Comparison of ENCODE assay signal across 17 cellular contexts in the genomic region with DNA sequence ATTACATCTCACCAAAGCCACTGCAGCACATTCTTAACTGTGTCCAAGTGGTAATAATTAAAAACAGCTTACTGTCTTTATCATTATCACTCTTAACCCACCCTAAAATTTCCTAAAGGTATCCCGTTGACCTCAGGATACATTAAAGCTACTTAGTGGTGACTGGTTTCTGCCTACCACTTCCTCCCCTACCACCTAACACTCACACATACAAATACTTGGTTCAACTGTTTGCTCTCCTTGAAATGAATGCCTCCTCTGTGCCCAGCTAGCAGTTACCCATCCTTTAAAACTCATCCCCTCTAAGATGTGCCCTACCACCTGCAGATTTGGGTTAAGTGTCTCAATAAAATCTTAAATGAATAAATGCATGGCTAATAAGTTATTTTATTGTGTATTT. TPM values are rescaled to one million over a fixed set of nuclear protein-coding genes. Genes with fewer than 3 reads are reported as not detected.
DNase-seq lines count a peak whose midpoint lies in the region; ATAC-seq, FAIRE-seq and TF ChIP-seq lines count a peak whose summit lies in the region.
"Had no signal": no experiment of that assay in that cellular context is flagged by ENCODE, and none has a peak within 500 bp of the region (broad histone marks: within the 10 kb centered on the region; RNA-seq: fewer than 3 reads in every experiment).

No MANE protein-coding gene starts in this region.

- no peak for TF ChIP-seq EP300 in GM12878 (IDR thresholded peaks at IDR 0.05; ENCODE audit: borderline replicate concordance in 1 of 2, control insufficient read depth in 1 of 2, low read depth in 2 of 2, low read length in 2 of 2)

- H3K4me1 ChIP-seq in GM12878 (ENCODE audit: control insufficient read depth, insufficient read depth, low read length) = peaks cover 8% of the 10 kb centered on the region

- FAIRE-seq in GM12878 (lab: Jason Lieb, UNC) = no peak
- FAIRE-seq: H1 had no signal

- H4K20me1 ChIP-seq in GM12878 (ENCODE audit: control insufficient read depth, insufficient read depth) = no peaks in the 10 kb centered on the region

- DNase-seq in stimulated activated naive CD8-positive, alpha-beta T cell treated with anti-CD3 and anti-CD28 coated beads, Interleukin-15, amount 100 ng/mL, for 72 hours = no peak
- DNase-seq in stimulated activated naive CD8-positive, alpha-beta T cell treated with anti-CD3 and anti-CD28 coated beads, Interleukin-15, Interleukin-2, amounts not matched to agents 100 U/mL and 50 U/mL, for 24 hours = no peak
- no peak for DNase-seq in GM12878 (ENCODE audit: low read depth, low spot score)
- DNase-seq in DMS114 treated with DMSO at 0.1 percent for 48 hours (lab: John Stamatoyannopoulos, UW; ENCODE audit: unreplicated experiment) = no peak
- no peak for DNase-seq in DMS153 (lab: John Stamatoyannopoulos, UW)
- no peak for DNase-seq in osteocyte (ENCODE audit: extremely low spot score, unreplicated experiment)
- DNase-seq: ACHN, DMS79, KBM-7, NCI-H1105 treated with DMSO at 0.1 percent for 48 hours, NCI-H1694, NCI-H2081 treated with DMSO at 0.1 percent for 48 hours, OCI-M1, SHP77 had no signal

- ATAC-seq in stimulated activated naive CD8-positive, alpha-beta T cell treated with anti-CD3 and anti-CD28 coated beads, Interleukin-15, amount 100 ng/mL, for 72 hours = peak; percentile 80
- no peak for ATAC-seq in stimulated activated naive CD8-positive, alpha-beta T cell treated with anti-CD3 and anti-CD28 coated beads, Interleukin-15, Interleukin-2, amounts not matched to agents 100 U/mL and 50 U/mL, for 24 hours
- peak; percentile 71 for ATAC-seq in GM12878

- BruUV-seq in GM12878 (replicated peaks; lab: Mats Ljungman, UMichigan) = no TSS peak

- intact Hi-C loops in GM12878 (cut with micrococcal nuclease; ENCODE audit: unreplicated experiment) = no loop called here

- H3K36me3 Mint-ChIP-seq in T-helper 1 cell treated with Interleukin-12 subunit alpha and Interleukin-12 subunit beta and Interleukin-4 antibody, amounts not matched to agents 30 μg/mL and 1 μg/mL, for 36 hours (ENCODE audit: low read depth) = peaks cover 27% of the 10 kb centered on the region
- H3K36me3 Mint-ChIP-seq in osteocyte (ENCODE audit: unreplicated experiment) = peaks cover 19% of the 10 kb centered on the region

- H3K27me3 Mint-ChIP-seq in stimulated activated naive CD8-positive, alpha-beta T cell treated with anti-CD3 and anti-CD28 coated beads, Interleukin-15, amount 100 ng/mL, for 72 hours = no peaks in the 10 kb centered on the region
- H3K27me3 Mint-ChIP-seq in T-helper 1 cell treated with Interleukin-12 subunit alpha and Interleukin-12 subunit beta and Interleukin-4 antibody, amounts not matched to agents 30 μg/mL and 1 μg/mL, for 36 hours (ENCODE audit: low read depth) = no peaks in the 10 kb centered on the region
- no peaks in the 10 kb centered on the region for H3K27me3 Mint-ChIP-seq in osteocyte (ENCODE audit: unreplicated experiment)

- in situ Hi-C loops in GM12878 (cut with MboI) = no loop called here

- RAD21 ChIA-PET in GM12878 (lab: Charles Lee; ENCODE audit: unreplicated experiment) = interaction anchor here (0.9 to 4.9 kb wide), 6 partner anchors 23 to 316 kb away, joined by 4 to 30 read pairs (median 5); no protein-coding TSS in a partner anchor

- peaks cover 63% of the 10 kb centered on the region for H3K79me2 ChIP-seq in GM12878 (ENCODE audit: control insufficient read depth, insufficient read depth, low read length)

- H3K27ac Mint-ChIP-seq in stimulated activated naive CD8-positive, alpha-beta T cell treated with anti-CD3 and anti-CD28 coated beads, Interleukin-15, amount 100 ng/mL, for 72 hours = no peak overlapping the region
- no peak overlapping the region for H3K27ac Mint-ChIP-seq in T-helper 1 cell treated with Interleukin-12 subunit alpha and Interleukin-12 subunit beta and Interleukin-4 antibody, amounts not matched to agents 30 μg/mL and 1 μg/mL, for 36 hours
- H3K27ac Mint-ChIP-seq in osteocyte (ENCODE audit: unreplicated experiment) = no peak overlapping the region

- H3K9me3 ChIP-seq in GM12878 (replicated peaks; ENCODE audit: control insufficient read depth, insufficient read depth, low read length) = no peaks in the 10 kb centered on the region; the same call in 2 of the 3 replicates

- H3K36me3 ChIP-seq in GM12878 (ENCODE audit: control insufficient read depth in 2 of 2, insufficient read depth in 2 of 2, low read length in 1 of 2) = peaks cover 0 to 8% of the 10 kb centered on the region in 2 experiments; a peak in 2 of 4 replicates

- SMC1A ChIA-PET in GM12878 (lab: Charles Lee; ENCODE audit: uncharacterized antibody, unreplicated experiment) = interaction anchor here (0.7 to 7.1 kb wide), 13 partner anchors 12 to 316 kb away, joined by 3 to 56 read pairs (median 4); no protein-coding TSS in a partner anchor

- POLR2A ChIA-PET in GM12878 (lab: Charles Lee) = interaction anchor here (0.5 to 2.1 kb wide), 4 partner anchors 11 to 132 kb away, joined by 3 to 11 read pairs (median 4); no protein-coding TSS in a partner anchor

- no peaks in the 10 kb centered on the region for H3K27me3 ChIP-seq in GM12878 (replicated peaks in 1 of 2; ENCODE audit: control insufficient read depth in 2 of 2, insufficient read depth in 2 of 2, low read length in 1 of 2)

- peaks cover 46% of the 10 kb centered on the region for H3K4me1 Mint-ChIP-seq in stimulated activated naive CD8-positive, alpha-beta T cell treated with anti-CD3 and anti-CD28 coated beads, Interleukin-15, amount 100 ng/mL, for 72 hours
- peaks cover 39% of the 10 kb centered on the region for H3K4me1 Mint-ChIP-seq in T-helper 1 cell treated with Interleukin-12 subunit alpha and Interleukin-12 subunit beta and Interleukin-4 antibody, amounts not matched to agents 30 μg/mL and 1 μg/mL, for 36 hours (ENCODE audit: low read depth)
- peaks cover 12% of the 10 kb centered on the region for H3K4me1 Mint-ChIP-seq in osteocyte (ENCODE audit: unreplicated experiment)

- H3K9ac ChIP-seq in GM12878 (ENCODE audit: control insufficient read depth, insufficient read depth, low read length) = no peak overlapping the region

- H3K27ac ChIP-seq in GM12878 (ENCODE audit: control insufficient read depth, insufficient read depth) = no peak overlapping the region
- H3K27ac ChIP-seq: SK-N-MC had no signal

- H3K4me3 Mint-ChIP-seq in stimulated activated naive CD8-positive, alpha-beta T cell treated with anti-CD3 and anti-CD28 coated beads, Interleukin-15, amount 100 ng/mL, for 72 hours = peak overlapping the region; percentile 1 to 3
- peak overlapping the region; percentile 10 for H3K4me3 Mint-ChIP-seq in T-helper 1 cell treated with Interleukin-12 subunit alpha and Interleukin-12 subunit beta and Interleukin-4 antibody, amounts not matched to agents 30 μg/mL and 1 μg/mL, for 36 hours
- H3K4me3 Mint-ChIP-seq in osteocyte (ENCODE audit: unreplicated experiment) = no peak overlapping the region

- CTCF ChIA-PET in GM12878 (lab: Yijun Ruan, JAX) = interaction anchor here (1.1 to 5.0 kb wide), 8 partner anchors 10 to 221 kb away, joined by 4 to 30 read pairs (median 6); no protein-coding TSS in a partner anchor

- no peaks in the 10 kb centered on the region for H3K9me3 Mint-ChIP-seq in stimulated activated naive CD8-positive, alpha-beta T cell treated with anti-CD3 and anti-CD28 coated beads, Interleukin-15, amount 100 ng/mL, for 72 hours
- H3K9me3 Mint-ChIP-seq in T-helper 1 cell treated with Interleukin-12 subunit alpha and Interleukin-12 subunit beta and Interleukin-4 antibody, amounts not matched to agents 30 μg/mL and 1 μg/mL, for 36 hours = no peaks in the 10 kb centered on the region
- no peaks in the 10 kb centered on the region for H3K9me3 Mint-ChIP-seq in osteocyte (ENCODE audit: unreplicated experiment)

- no peak overlapping the region for H3K4me3 ChIP-seq in GM12878
- H3K4me3 ChIP-seq: SK-N-MC had no signal

- WGBS in GM12878 (ENCODE audit: insufficient coverage, insufficient replicate concordance, low lambda C conversion rate, missing lambda C conversion rate) = 0% methylated on average over 1 of the region's 1 CpG

- no peak for TF ChIP-seq POLR2A in GM12878 (IDR thresholded peaks at IDR 0.05; ENCODE audit: low read depth, low read length)

- TF ChIP-seq RAD21 in GM12878 (IDR thresholded peaks at IDR 0.05; ENCODE audit: insufficient read depth, low read depth, low read length) = no peak

- TF ChIP-seq CTCF in GM12878 (IDR thresholded peaks at IDR 0.05 in 2 of 3, conservative IDR thresholded peaks at IDR 0.05 in 1 of 3; ENCODE audit: control insufficient read depth in 2 of 3, extremely low read depth in 1 of 3, insufficient read depth in 1 of 3, low read depth in 3 of 3, low read length in 3 of 3) (no peak), osteocyte (IDR thresholded peaks at IDR 0.05) (no peak)

- H2AFZ ChIP-seq in GM12878 (ENCODE audit: control insufficient read depth, low read depth, low read length) = no peak overlapping the region

- no peak overlapping the region for H3K4me2 ChIP-seq in GM12878 (ENCODE audit: control insufficient read depth, insufficient read depth)

TF ChIP-seq in GM12878, 131 proteins besides CTCF, POLR2A, EP300 and RAD21 (continues in another document):
- no peak for TF ChIP-seq POU2F2 (IDR thresholded peaks at IDR 0.05; ENCODE audit: borderline replicate concordance, low read depth, low read length)
- TF ChIP-seq SPI1 (IDR thresholded peaks at IDR 0.05; ENCODE audit: borderline replicate concordance, insufficient read depth, low read depth, low read length) = no peak

RNA-seq across cellular contexts. Expression of a gene that starts 7.1 kb away (rescaled TPM):
- total RNA-seq in GM12878 (2013; cell fraction: nucleolus; rRNA removed) = 117 and 119 TPM in 2 replicates
- total RNA-seq in GM12878 (2014; rRNA removed) (45.2 and 59.2 TPM in 2 replicates), GM12878 (2014; rRNA removed; fragmentation: Illumina TruSeq; extraction: Trizol) (56.2 and 57.1 TPM in 2 replicates), GM12878 (2021) (40.2 and 43.0 TPM in 2 replicates), osteocyte (27.8 and 31.2 TPM in 2 replicates)
- 43.6 TPM for polyA plus RNA-seq in GM12878 (2011; ENCODE audit: low read depth)
- polyA plus RNA-seq in GM12878 (2011; rRNA removed) (67.8 and 98.9 TPM in 2 replicates), GM12878 (2014; fragmentation: Illumina TruSeq; extraction: Trizol) (79.7 and 95.7 TPM in 2 replicates), GM12878 (2014; fragmentation: Nextera tagmentation; extraction: Ambion mirVana) (10 to 100 TPM; 33.2 to 35.0 TPM), GM12878 (2014; rRNA removed) (37.4 and 38.3 TPM in 2 replicates), GM12878 (2016; fragmentation: Nextera tagmentation; extraction: Ambion mirVana) (10 to 100 TPM; 56.3 to 56.5 TPM)
- polyA plus RNA-seq in GM12878 (2011; cell fraction: cytosol; rRNA removed) = 40.4 and 54.6 TPM in 2 replicates
- polyA plus RNA-seq in GM12878 (2011; cell fraction: nucleus; rRNA removed) = 21.2 and 24.9 TPM in 2 replicates
- 39.6 and 44.8 TPM in 2 replicates for polyA plus RNA-seq in GM12878 (2012)
- 51.4 and 75.5 TPM in 2 replicates for polyA minus RNA-seq in GM12878 (2011; rRNA and poly(A)+ RNA removed)
- polyA minus RNA-seq in GM12878 (2011; cell fraction: cytosol; rRNA and poly(A)+ RNA removed) = 14.9 and 17.8 TPM in 2 replicates
- polyA minus RNA-seq in GM12878 (2011; cell fraction: nucleus; rRNA and poly(A)+ RNA removed) = 48.5 and 61.0 TPM in 2 replicates
